ENCODE assay signal across 1 cellular context in the genomic region with DNA sequence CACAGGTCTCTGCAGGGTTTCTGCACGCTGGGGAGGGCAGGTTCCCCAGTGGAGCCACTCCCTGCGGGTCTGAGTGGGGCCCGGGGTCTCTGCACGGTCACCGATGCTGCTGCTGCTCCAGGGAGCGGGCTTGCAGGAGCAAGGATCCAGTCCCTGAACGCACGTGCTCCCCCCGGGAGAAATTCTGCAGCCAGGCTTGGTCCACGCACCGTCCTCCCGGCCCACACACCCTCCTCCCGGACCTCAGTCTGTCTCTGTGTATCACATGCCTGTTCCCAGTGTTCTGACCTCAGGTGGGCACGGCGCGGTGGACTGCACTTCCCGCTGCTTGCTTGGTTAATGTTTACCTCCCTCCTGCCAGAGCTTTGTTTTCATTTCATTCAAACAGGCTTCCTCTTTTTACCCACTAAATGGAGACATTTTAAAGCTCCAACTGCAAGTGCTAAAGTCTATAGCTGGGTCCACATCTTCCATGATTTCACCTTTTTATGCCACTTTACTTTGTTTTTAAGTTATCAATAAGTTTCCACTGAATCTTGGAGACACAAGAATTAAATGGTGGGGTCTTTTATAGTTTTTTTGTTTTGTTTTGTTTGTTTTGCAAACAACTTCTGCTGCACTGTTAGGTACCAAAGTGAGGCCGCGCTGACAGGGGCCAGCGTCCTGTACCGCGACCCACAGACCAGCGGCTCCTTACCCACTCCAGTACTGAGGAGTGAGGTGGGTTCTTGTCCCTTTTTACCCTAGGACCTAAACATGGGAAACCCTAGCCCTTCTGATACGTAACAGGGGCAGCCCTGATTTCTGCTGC.
A peak's percentile ranks its signal among the peaks of the same experiment; 100 is the strongest.
TF ChIP-seq lines count a peak whose summit lies in the region.

No MANE protein-coding gene starts in this region.

TF ChIP-seq in HepG2, 621 proteins besides CTCF, POLR2A, EP300 and RAD21 (continued from another document and continues in another):
- TF ChIP-seq ARHGAP35 (CRISPR knock-in tag; IDR thresholded peaks at IDR 0.05; ENCODE audit: borderline replicate concordance) (no peak), NFATC3 (CRISPR knock-in tag; IDR thresholded peaks at IDR 0.05) (no peak), SMARCE1 (IDR thresholded peaks at IDR 0.05; ENCODE audit: borderline replicate concordance) (no peak), TEAD2 (CRISPR knock-in tag; IDR thresholded peaks at IDR 0.05) (no peak), ZEB1 (IDR thresholded peaks at IDR 0.05; ENCODE audit: insufficient replicate concordance, low read depth) (peak; percentile 56), ZNF580 (CRISPR knock-in tag; IDR thresholded peaks at IDR 0.05; ENCODE audit: borderline replicate concordance, low read depth) (0 out of 2 replicates have a peak, but pooled peaks have one; percentile 23), ZNF510 (CRISPR knock-in tag; IDR thresholded peaks at IDR 0.05; ENCODE audit: low read depth) (peak; percentile 33; the same call in 1 of the 2 replicates), HDAC2 (CRISPR knock-in tag; IDR thresholded peaks at IDR 0.05) (peak; percentile 82), NR2F6 (IDR thresholded peaks at IDR 0.05) (no peak; the same call in 1 of the 2 replicates), NR2F6 (CRISPR knock-in tag; IDR thresholded peaks at IDR 0.05) (peak; percentile 65), ZNF605 (CRISPR knock-in tag; IDR thresholded peaks at IDR 0.05) (no peak), ZNF792 (CRISPR knock-in tag; IDR thresholded peaks at IDR 0.05) (peak; percentile 51), ZNF691 (CRISPR knock-in tag; IDR thresholded peaks at IDR 0.05; ENCODE audit: borderline replicate concordance, low read depth) (0 out of 2 replicates have a peak, but pooled peaks have one; percentile 48), KDM4B (CRISPR knock-in tag; IDR thresholded peaks at IDR 0.05) (no peak), ZNF720 (CRISPR knock-in tag; IDR thresholded peaks at IDR 0.05) (no peak), HES4 (CRISPR knock-in tag; IDR thresholded peaks at IDR 0.05; ENCODE audit: borderline replicate concordance) (no peak), EEA1 (CRISPR knock-in tag; IDR thresholded peaks at IDR 0.05; ENCODE audit: borderline replicate concordance) (no peak), KDM5A (IDR thresholded peaks at IDR 0.05; ENCODE audit: borderline replicate concordance, low read length) (peak; percentile 45; the same call in 1 of the 2 replicates), ETV5 (CRISPR knock-in tag; IDR thresholded peaks at IDR 0.05; ENCODE audit: borderline replicate concordance) (peak; percentile 26; the same call in 1 of the 2 replicates), FOXO1 (CRISPR knock-in tag; IDR thresholded peaks at IDR 0.05) (peak; percentile 49), REXO4 (CRISPR knock-in tag; IDR thresholded peaks at IDR 0.05; ENCODE audit: borderline replicate concordance) (no peak), SMARCC2 (IDR thresholded peaks at IDR 0.05) (no peak), GTF3A (CRISPR knock-in tag; conservative IDR thresholded peaks at IDR 0.05) (no peak), RARA (CRISPR knock-in tag; IDR thresholded peaks at IDR 0.05) (peak; percentile 71), ZHX1 (CRISPR knock-in tag; IDR thresholded peaks at IDR 0.05; ENCODE audit: low read depth) (no peak), HINFP (CRISPR knock-in tag; IDR thresholded peaks at IDR 0.05; ENCODE audit: low read depth) (peak; percentile 59; the same call in 1 of the 2 replicates), THYN1 (CRISPR knock-in tag; IDR thresholded peaks at IDR 0.05; ENCODE audit: borderline replicate concordance, low read depth) (no peak), KAT7 (CRISPR knock-in tag; IDR thresholded peaks at IDR 0.05; ENCODE audit: borderline replicate concordance) (no peak), YEATS4 (CRISPR knock-in tag; IDR thresholded peaks at IDR 0.05; ENCODE audit: borderline replicate concordance) (no peak)
- TF ChIP-seq, protein P1, sequence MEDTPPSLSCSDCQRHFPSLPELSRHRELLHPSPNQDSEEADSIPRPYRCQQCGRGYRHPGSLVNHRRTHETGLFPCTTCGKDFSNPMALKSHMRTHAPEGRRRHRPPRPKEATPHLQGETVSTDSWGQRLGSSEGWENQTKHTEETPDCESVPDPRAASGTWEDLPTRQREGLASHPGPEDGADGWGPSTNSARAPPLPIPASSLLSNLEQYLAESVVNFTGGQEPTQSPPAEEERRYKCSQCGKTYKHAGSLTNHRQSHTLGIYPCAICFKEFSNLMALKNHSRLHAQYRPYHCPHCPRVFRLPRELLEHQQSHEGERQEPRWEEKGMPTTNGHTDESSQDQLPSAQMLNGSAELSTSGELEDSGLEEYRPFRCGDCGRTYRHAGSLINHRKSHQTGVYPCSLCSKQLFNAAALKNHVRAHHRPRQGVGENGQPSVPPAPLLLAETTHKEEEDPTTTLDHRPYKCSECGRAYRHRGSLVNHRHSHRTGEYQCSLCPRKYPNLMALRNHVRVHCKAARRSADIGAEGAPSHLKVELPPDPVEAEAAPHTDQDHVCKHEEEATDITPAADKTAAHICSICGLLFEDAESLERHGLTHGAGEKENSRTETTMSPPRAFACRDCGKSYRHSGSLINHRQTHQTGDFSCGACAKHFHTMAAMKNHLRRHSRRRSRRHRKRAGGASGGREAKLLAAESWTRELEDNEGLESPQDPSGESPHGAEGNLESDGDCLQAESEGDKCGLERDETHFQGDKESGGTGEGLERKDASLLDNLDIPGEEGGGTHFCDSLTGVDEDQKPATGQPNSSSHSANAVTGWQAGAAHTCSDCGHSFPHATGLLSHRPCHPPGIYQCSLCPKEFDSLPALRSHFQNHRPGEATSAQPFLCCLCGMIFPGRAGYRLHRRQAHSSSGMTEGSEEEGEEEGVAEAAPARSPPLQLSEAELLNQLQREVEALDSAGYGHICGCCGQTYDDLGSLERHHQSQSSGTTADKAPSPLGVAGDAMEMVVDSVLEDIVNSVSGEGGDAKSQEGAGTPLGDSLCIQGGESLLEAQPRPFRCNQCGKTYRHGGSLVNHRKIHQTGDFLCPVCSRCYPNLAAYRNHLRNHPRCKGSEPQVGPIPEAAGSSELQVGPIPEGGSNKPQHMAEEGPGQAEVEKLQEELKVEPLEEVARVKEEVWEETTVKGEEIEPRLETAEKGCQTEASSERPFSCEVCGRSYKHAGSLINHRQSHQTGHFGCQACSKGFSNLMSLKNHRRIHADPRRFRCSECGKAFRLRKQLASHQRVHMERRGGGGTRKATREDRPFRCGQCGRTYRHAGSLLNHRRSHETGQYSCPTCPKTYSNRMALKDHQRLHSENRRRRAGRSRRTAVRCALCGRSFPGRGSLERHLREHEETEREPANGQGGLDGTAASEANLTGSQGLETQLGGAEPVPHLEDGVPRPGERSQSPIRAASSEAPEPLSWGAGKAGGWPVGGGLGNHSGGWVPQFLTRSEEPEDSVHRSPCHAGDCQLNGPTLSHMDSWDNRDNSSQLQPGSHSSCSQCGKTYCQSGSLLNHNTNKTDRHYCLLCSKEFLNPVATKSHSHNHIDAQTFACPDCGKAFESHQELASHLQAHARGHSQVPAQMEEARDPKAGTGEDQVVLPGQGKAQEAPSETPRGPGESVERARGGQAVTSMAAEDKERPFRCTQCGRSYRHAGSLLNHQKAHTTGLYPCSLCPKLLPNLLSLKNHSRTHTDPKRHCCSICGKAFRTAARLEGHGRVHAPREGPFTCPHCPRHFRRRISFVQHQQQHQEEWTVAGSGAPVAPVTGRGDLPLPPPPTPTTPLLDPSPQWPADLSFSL (CRISPR knock-in tag; IDR thresholded peaks at IDR 0.05) = no peak
- TF ChIP-seq, protein P2, sequence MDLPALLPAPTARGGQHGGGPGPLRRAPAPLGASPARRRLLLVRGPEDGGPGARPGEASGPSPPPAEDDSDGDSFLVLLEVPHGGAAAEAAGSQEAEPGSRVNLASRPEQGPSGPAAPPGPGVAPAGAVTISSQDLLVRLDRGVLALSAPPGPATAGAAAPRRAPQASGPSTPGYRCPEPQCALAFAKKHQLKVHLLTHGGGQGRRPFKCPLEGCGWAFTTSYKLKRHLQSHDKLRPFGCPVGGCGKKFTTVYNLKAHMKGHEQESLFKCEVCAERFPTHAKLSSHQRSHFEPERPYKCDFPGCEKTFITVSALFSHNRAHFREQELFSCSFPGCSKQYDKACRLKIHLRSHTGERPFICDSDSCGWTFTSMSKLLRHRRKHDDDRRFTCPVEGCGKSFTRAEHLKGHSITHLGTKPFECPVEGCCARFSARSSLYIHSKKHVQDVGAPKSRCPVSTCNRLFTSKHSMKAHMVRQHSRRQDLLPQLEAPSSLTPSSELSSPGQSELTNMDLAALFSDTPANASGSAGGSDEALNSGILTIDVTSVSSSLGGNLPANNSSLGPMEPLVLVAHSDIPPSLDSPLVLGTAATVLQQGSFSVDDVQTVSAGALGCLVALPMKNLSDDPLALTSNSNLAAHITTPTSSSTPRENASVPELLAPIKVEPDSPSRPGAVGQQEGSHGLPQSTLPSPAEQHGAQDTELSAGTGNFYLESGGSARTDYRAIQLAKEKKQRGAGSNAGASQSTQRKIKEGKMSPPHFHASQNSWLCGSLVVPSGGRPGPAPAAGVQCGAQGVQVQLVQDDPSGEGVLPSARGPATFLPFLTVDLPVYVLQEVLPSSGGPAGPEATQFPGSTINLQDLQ (CRISPR knock-in tag; IDR thresholded peaks at IDR 0.05) = no peak
- TF ChIP-seq, protein P3, sequence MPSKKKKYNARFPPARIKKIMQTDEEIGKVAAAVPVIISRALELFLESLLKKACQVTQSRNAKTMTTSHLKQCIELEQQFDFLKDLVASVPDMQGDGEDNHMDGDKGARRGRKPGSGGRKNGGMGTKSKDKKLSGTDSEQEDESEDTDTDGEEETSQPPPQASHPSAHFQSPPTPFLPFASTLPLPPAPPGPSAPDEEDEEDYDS (CRISPR knock-in tag; IDR thresholded peaks at IDR 0.05) = peak; percentile 79
- TF ChIP-seq, protein P4, sequence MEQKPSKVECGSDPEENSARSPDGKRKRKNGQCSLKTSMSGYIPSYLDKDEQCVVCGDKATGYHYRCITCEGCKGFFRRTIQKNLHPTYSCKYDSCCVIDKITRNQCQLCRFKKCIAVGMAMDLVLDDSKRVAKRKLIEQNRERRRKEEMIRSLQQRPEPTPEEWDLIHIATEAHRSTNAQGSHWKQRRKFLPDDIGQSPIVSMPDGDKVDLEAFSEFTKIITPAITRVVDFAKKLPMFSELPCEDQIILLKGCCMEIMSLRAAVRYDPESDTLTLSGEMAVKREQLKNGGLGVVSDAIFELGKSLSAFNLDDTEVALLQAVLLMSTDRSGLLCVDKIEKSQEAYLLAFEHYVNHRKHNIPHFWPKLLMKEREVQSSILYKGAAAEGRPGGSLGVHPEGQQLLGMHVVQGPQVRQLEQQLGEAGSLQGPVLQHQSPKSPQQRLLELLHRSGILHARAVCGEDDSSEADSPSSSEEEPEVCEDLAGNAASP (CRISPR knock-in tag; IDR thresholded peaks at IDR 0.05; ENCODE audit: borderline replicate concordance) = peak; percentile 48; the same call in 1 of the 2 replicates
- TF ChIP-seq, protein P5, sequence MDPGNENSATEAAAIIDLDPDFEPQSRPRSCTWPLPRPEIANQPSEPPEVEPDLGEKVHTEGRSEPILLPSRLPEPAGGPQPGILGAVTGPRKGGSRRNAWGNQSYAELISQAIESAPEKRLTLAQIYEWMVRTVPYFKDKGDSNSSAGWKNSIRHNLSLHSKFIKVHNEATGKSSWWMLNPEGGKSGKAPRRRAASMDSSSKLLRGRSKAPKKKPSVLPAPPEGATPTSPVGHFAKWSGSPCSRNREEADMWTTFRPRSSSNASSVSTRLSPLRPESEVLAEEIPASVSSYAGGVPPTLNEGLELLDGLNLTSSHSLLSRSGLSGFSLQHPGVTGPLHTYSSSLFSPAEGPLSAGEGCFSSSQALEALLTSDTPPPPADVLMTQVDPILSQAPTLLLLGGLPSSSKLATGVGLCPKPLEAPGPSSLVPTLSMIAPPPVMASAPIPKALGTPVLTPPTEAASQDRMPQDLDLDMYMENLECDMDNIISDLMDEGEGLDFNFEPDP (CRISPR knock-in tag; conservative IDR thresholded peaks at IDR 0.05) = no peak
- TF ChIP-seq, protein P6, sequence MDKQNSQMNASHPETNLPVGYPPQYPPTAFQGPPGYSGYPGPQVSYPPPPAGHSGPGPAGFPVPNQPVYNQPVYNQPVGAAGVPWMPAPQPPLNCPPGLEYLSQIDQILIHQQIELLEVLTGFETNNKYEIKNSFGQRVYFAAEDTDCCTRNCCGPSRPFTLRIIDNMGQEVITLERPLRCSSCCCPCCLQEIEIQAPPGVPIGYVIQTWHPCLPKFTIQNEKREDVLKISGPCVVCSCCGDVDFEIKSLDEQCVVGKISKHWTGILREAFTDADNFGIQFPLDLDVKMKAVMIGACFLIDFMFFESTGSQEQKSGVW (CRISPR knock-in tag; IDR thresholded peaks at IDR 0.05; ENCODE audit: borderline replicate concordance) = no peak
- TF ChIP-seq, protein P7, sequence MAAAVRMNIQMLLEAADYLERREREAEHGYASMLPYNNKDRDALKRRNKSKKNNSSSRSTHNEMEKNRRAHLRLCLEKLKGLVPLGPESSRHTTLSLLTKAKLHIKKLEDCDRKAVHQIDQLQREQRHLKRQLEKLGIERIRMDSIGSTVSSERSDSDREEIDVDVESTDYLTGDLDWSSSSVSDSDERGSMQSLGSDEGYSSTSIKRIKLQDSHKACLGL (CRISPR knock-in tag; IDR thresholded peaks at IDR 0.05) = no peak
